ENCODE assay signal across 14 cellular contexts in genomic region chr5:147484708-147485020, GRCh38. TPM values are rescaled to one million over a fixed set of nuclear protein-coding genes. Genes with fewer than 3 reads are reported as not detected.
DNase-seq lines count a peak whose midpoint lies in the region; ATAC-seq and TF ChIP-seq lines count a peak whose summit lies in the region.
"Had no signal": no experiment of that assay in that cellular context is flagged by ENCODE, and none has a peak within 500 bp of the region (broad histone marks: within the 10 kb centered on the region; RNA-seq: fewer than 3 reads in every experiment).

No MANE protein-coding gene starts in this region.

- H3K4me3 ChIP-seq in BE2C (ENCODE audit: low read depth, low read length) = peak overlapping the region; percentile 5; the same call in 1 of the 2 replicates
- H3K4me3 ChIP-seq in SJSA1 = no peak overlapping the region
- peak overlapping the region; percentile 20 for H3K4me3 ChIP-seq in fibroblast of villous mesenchyme (ENCODE audit: low read depth, low read length)
- no peak overlapping the region for H3K4me3 ChIP-seq in PC-9

- intact Hi-C loops in sciatic nerve (cut with DNase I) (no loop called here), PC-9 (cut with micrococcal nuclease; ENCODE audit: unreplicated experiment) (no loop called here)

- no peak overlapping the region for H2AFZ ChIP-seq in PC-9

- H3K9me3 ChIP-seq in BE2C = no peaks in the 10 kb centered on the region
- no peaks in the 10 kb centered on the region for H3K9me3 ChIP-seq in SJSA1 (replicated peaks)
- H3K9me3 ChIP-seq in PC-9 (ENCODE audit: insufficient read depth, low read depth) = no peaks in the 10 kb centered on the region

- DNase-seq in BE2C (no peak), SJSA1 (ENCODE audit: low read depth in 1 of 2, low spot score in 2 of 2) (no peak), fibroblast of villous mesenchyme (ENCODE audit: low read depth) (peak; percentile 71), sciatic nerve (ENCODE audit: low spot score) (no peak), NCI-H345 (lab: John Stamatoyannopoulos, UW) (no peak), SIG-M5 treated with dmso at 0.1 percent for 504 hours (lab: John Stamatoyannopoulos, UW; ENCODE audit: unreplicated experiment) (no peak), T-helper 2 cell (no peak), PC-9 (no peak)
- DNase-seq: activated naive CD8-positive, alpha-beta T cell treated with anti-CD3 and anti-CD28 coated beads for 36 hours; naive B cell; stimulated activated CD4-positive, alpha-beta T cell treated with anti-CD3 and anti-CD28 coated beads, Interleukin-15, amount 100 ng/mL, for 24 hours; stimulated activated CD8-positive, alpha-beta memory T cell treated with anti-CD3 and anti-CD28 coated beads, Interleukin-4, amount 100 ng/mL, for 48 hours had no signal

- peaks cover 47% of the 10 kb centered on the region for H3K4me1 ChIP-seq in BE2C
- peaks cover 44% of the 10 kb centered on the region for H3K4me1 ChIP-seq in SJSA1 (replicated peaks)
- no peaks in the 10 kb centered on the region for H3K4me1 ChIP-seq in PC-9 (replicated peaks; ENCODE audit: insufficient read depth)

- TF ChIP-seq CTCF in BE2C (IDR thresholded peaks at IDR 0.05; ENCODE audit: low read depth, low read length) (no peak), fibroblast of villous mesenchyme (IDR thresholded peaks at IDR 0.05; ENCODE audit: insufficient read depth, low read depth, low read length) (no peak), PC-9 (conservative IDR thresholded peaks at IDR 0.05) (no peak)

- H3K79me2 ChIP-seq in PC-9 (ENCODE audit: low read depth) = no peaks in the 10 kb centered on the region

- no TSS peak for BruUV-seq in PC-9 (replicated peaks; lab: Mats Ljungman, UMichigan)

- CTCF ChIA-PET in PC-9 (lab: Charles Lee) = no interaction called here

- H3F3A ChIP-seq in PC-9 (ENCODE audit: insufficient read depth, low read depth) = no peaks in the 10 kb centered on the region

- H3K27me3 ChIP-seq in BE2C (no peaks in the 10 kb centered on the region), SJSA1 (replicated peaks) (no peaks in the 10 kb centered on the region), PC-9 (ENCODE audit: insufficient read depth, low read depth) (peaks cover 5% of the 10 kb centered on the region; the same call in 1 of the 2 replicates)

- no peak overlapping the region for H3K4me2 ChIP-seq in PC-9

- H3K36me3 ChIP-seq in BE2C (no peaks in the 10 kb centered on the region; the same call in 1 of the 2 replicates), SJSA1 (no peaks in the 10 kb centered on the region; the same call in 1 of the 2 replicates), PC-9 (ENCODE audit: low read depth) (no peaks in the 10 kb centered on the region)

- H4K20me1 ChIP-seq in PC-9 (ENCODE audit: insufficient read depth) = no peaks in the 10 kb centered on the region

- POLR2A ChIA-PET in PC-9 (lab: Charles Lee; ENCODE audit: unreplicated experiment) = no interaction called here

- peak; percentile 20 for ATAC-seq in sciatic nerve

- H3K27ac ChIP-seq in SJSA1 = peak overlapping the region; percentile 93
- H3K27ac ChIP-seq in PC-9 = no peak overlapping the region
- H3K27ac ChIP-seq: C4-2B had no signal

- H3K9me2 ChIP-seq in PC-9 (ENCODE audit: insufficient read depth) = no peaks in the 10 kb centered on the region; the same call in 1 of the 2 replicates

RNA-seq across cellular contexts. Expression of gene DPYSL3, which starts 25.2 kb away (rescaled TPM):
- polyA plus RNA-seq in BE2C (2012; ENCODE audit: insufficient read depth, insufficient read length, low read depth) = 306 TPM
- total RNA-seq in SJSA1 (2014; rRNA removed; shearing (Covaris generic)) = 125 and 156 TPM in 2 replicates
- total RNA-seq in fibroblast of villous mesenchyme = 126 and 161 TPM in 2 replicates
- 81.2 TPM for total RNA-seq in sciatic nerve
- total RNA-seq in PC-9 (2021) = 0.40 and 1.3 TPM in 2 replicates
- total RNA-seq: OCI-LY7 had no signal

Comparison
In these comparisons a context has a peak if more than half of its experiments do, and no peak if none do; other contexts are left out.
1. H3K4me3 ChIP-seq: peak in BE2C (single experiment) and fibroblast of villous mesenchyme (single experiment); none in SJSA1 (single experiment) and PC-9 (single experiment).
2. RNA of gene DPYSL3, which starts 25.2 kb away (total RNA-seq): 126 to 161 TPM in fibroblast of villous mesenchyme, 125 to 156 TPM in SJSA1 and 81.2 TPM in sciatic nerve (single experiment); 0.40 to 1.3 TPM in PC-9; every median in the first group is over 10 times any median in the second.